ENCODE assay signal across 1 cellular context in genomic region chr15:66841953-66842681, GRCh38.
TF ChIP-seq lines count a peak whose summit lies in the region.

No MANE protein-coding gene starts in this region.

TF ChIP-seq in SK-N-SH, 30 proteins besides CTCF, POLR2A, EP300 and RAD21 (continued from another document):
- no peak for TF ChIP-seq IRF3 (IDR thresholded peaks at IDR 0.05; ENCODE audit: low read depth, low read length)
- no peak; the same call in 1 of the 2 replicates for TF ChIP-seq PBX3 (IDR thresholded peaks at IDR 0.05)
- TF ChIP-seq USF2 (IDR thresholded peaks at IDR 0.05; ENCODE audit: borderline replicate concordance, low read depth, low read length): no peak
